In the genomic region with DNA sequence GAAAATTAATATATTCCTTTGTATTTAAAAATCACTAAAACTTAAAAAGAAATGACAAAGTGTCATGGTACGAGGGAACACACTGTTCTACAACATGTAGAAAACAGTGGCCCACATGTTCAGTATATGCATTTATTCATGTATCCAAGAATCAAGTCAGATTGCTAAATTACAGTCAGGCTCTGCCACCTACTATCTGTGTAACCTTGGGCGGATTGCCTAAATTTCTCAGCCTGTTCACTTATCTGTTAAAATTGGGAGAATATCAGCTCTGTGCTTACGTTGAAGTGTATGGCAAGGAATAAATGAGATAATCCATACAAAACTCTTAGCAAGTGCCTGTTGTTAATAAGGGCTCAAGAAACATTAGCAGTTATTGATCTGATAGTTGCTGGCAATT, we compare ENCODE assay signal across 36 cellular contexts.
"Had no signal": no experiment of that assay in that cellular context is flagged by ENCODE, and none has a peak within 500 bp of the region (broad histone marks: within the 10 kb centered on the region; RNA-seq: fewer than 3 reads in every experiment).

No MANE protein-coding gene starts in this region.

- H3K27ac Mint-ChIP-seq: activated B cell treated with CpG ODN at 0.5 μM for 24 hours; activated CD4-positive, alpha-beta memory T cell treated with anti-CD3 and anti-CD28 coated beads for 36 hours; activated CD4-positive, alpha-beta T cell treated with anti-CD3 and anti-CD28 coated beads, Interleukin-2, amount 10 ng/mL, durations not matched to agents 24 days and 14 days; activated CD8-positive, alpha-beta T cell treated with anti-CD3 and anti-CD28 coated beads for 36 hours; activated naive CD4-positive, alpha-beta T cell treated with anti-CD3 and anti-CD28 coated beads for 36 hours; activated naive CD8-positive, alpha-beta T cell treated with anti-CD3 and anti-CD28 coated beads for 36 hours; activated T-cell treated with anti-CD3 and anti-CD28 coated beads, Interleukin-2, amount 50 U/mL, for 72 hours; activated T-helper 1 cell treated with anti-CD3 and anti-CD28 coated beads, Interleukin-12 subunit alpha, Interleukin-12 subunit beta, Interleukin-2, Interleukin-4 antibody, amounts not matched to agents 30 ng/mL and 10 ng/mL and 1 ng/mL, durations not matched to agents 14 hours and 24 hours and 36 hours; activated T-helper 17 cell treated with anti-CD3 and anti-CD28 coated beads, Interleukin-2, amount 50 U/mL, for 72 hours; T-helper 1 cell treated with Interleukin-12 subunit alpha and Interleukin-12 subunit beta and Interleukin-4 antibody, amounts not matched to agents 30 μg/mL and 1 μg/mL, for 36 hours; T-helper 2 cell treated with Interferon-gamma antibody and Interleukin-4, amounts not matched to agents 5 μg/mL and 100 μg/mL, for 36 hours had no signal

- ATAC-seq: activated CD8-positive, alpha-beta T cell treated with anti-CD3 and anti-CD28 coated beads for 36 hours; activated naive CD4-positive, alpha-beta T cell treated with anti-CD3 and anti-CD28 coated beads, Interleukin-2, amount 50 U/mL, for 72 hours; activated T-cell treated with anti-CD3 and anti-CD28 coated beads, Interleukin-2, amount 50 U/mL, for 4 hours; activated T-cell treated with anti-CD3 and anti-CD28 coated beads, Interleukin-2, amount 50 U/mL, for 72 hours; activated T-helper 17 cell treated with anti-CD3 and anti-CD28 coated beads, Interleukin-2, amount 50 U/mL, for 72 hours; body of pancreas had no signal

- H3K27me3 ChIP-seq: adrenal gland, body of pancreas, brain microvascular endothelial cell, breast epithelium had no signal

- H3K27ac ChIP-seq: adrenal gland, body of pancreas, brain microvascular endothelial cell, breast epithelium, VCaP had no signal

- H3K4me1 Mint-ChIP-seq: activated T-helper 17 cell treated with anti-CD3 and anti-CD28 coated beads, Interleukin-2, amount 50 U/mL, for 72 hours had no signal

- H3K27me3 Mint-ChIP-seq: activated B cell treated with CpG ODN at 0.5 μM for 24 hours; activated CD4-positive, alpha-beta memory T cell treated with anti-CD3 and anti-CD28 coated beads for 36 hours had no signal

- H3K9me3 Mint-ChIP-seq: activated B cell treated with CpG ODN at 0.5 μM for 24 hours; activated CD4-positive, alpha-beta memory T cell treated with anti-CD3 and anti-CD28 coated beads for 36 hours; activated CD4-positive, alpha-beta T cell treated with anti-CD3 and anti-CD28 coated beads, Interleukin-2, amount 10 ng/mL, durations not matched to agents 24 days and 14 days; activated CD8-positive, alpha-beta T cell treated with anti-CD3 and anti-CD28 coated beads for 36 hours; activated naive CD4-positive, alpha-beta T cell treated with anti-CD3 and anti-CD28 coated beads for 36 hours; activated naive CD4-positive, alpha-beta T cell treated with anti-CD3 and anti-CD28 coated beads, Interleukin-2, amount 50 U/mL, for 72 hours; activated naive CD8-positive, alpha-beta T cell treated with anti-CD3 and anti-CD28 coated beads for 36 hours; activated T-cell treated with anti-CD3 and anti-CD28 coated beads, Interleukin-2, amount 50 U/mL, for 4 hours; activated T-cell treated with anti-CD3 and anti-CD28 coated beads, Interleukin-2, amount 50 U/mL, for 72 hours; activated T-helper 1 cell treated with anti-CD3 and anti-CD28 coated beads, Interleukin-12 subunit alpha, Interleukin-12 subunit beta, Interleukin-2, Interleukin-4 antibody, amounts not matched to agents 30 ng/mL and 10 ng/mL and 1 ng/mL, durations not matched to agents 14 hours and 24 hours and 36 hours; activated T-helper 17 cell treated with anti-CD3 and anti-CD28 coated beads, Interleukin-2, amount 50 U/mL, for 72 hours; central memory CD8-positive, alpha-beta T cell; T-helper 1 cell treated with Interleukin-12 subunit alpha and Interleukin-12 subunit beta and Interleukin-4 antibody, amounts not matched to agents 30 μg/mL and 1 μg/mL, for 36 hours; T-helper 2 cell treated with Interferon-gamma antibody and Interleukin-4, amounts not matched to agents 5 μg/mL and 100 μg/mL, for 36 hours had no signal

- H3K4me3 Mint-ChIP-seq: activated B cell treated with CpG ODN at 0.5 μM for 24 hours; activated CD4-positive, alpha-beta memory T cell treated with anti-CD3 and anti-CD28 coated beads for 36 hours; activated CD4-positive, alpha-beta T cell treated with anti-CD3 and anti-CD28 coated beads, Interleukin-2, amount 10 ng/mL, durations not matched to agents 24 days and 14 days; activated CD8-positive, alpha-beta T cell treated with anti-CD3 and anti-CD28 coated beads for 36 hours; activated naive CD4-positive, alpha-beta T cell treated with anti-CD3 and anti-CD28 coated beads for 36 hours; activated naive CD8-positive, alpha-beta T cell treated with anti-CD3 and anti-CD28 coated beads for 36 hours; activated T-cell treated with anti-CD3 and anti-CD28 coated beads, Interleukin-2, amount 50 U/mL, for 4 hours; activated T-cell treated with anti-CD3 and anti-CD28 coated beads, Interleukin-2, amount 50 U/mL, for 72 hours; activated T-helper 1 cell treated with anti-CD3 and anti-CD28 coated beads, Interleukin-12 subunit alpha, Interleukin-12 subunit beta, Interleukin-2, Interleukin-4 antibody, amounts not matched to agents 30 ng/mL and 10 ng/mL and 1 ng/mL, durations not matched to agents 14 hours and 24 hours and 36 hours; activated T-helper 17 cell treated with anti-CD3 and anti-CD28 coated beads, Interleukin-2, amount 50 U/mL, for 72 hours; central memory CD8-positive, alpha-beta T cell; T-helper 1 cell treated with Interleukin-12 subunit alpha and Interleukin-12 subunit beta and Interleukin-4 antibody, amounts not matched to agents 30 μg/mL and 1 μg/mL, for 36 hours; T-helper 2 cell treated with Interferon-gamma antibody and Interleukin-4, amounts not matched to agents 5 μg/mL and 100 μg/mL, for 36 hours had no signal

- H3K36me3 ChIP-seq: adrenal gland, breast epithelium had no signal

- H3K4me1 ChIP-seq: breast epithelium had no signal

- H3K4me3 ChIP-seq: adrenal gland, body of pancreas, breast epithelium had no signal

- DNase-seq: activated B cell treated with CpG ODN at 0.5 μM for 24 hours; activated CD4-positive, alpha-beta memory T cell treated with anti-CD3 and anti-CD28 coated beads for 36 hours; activated CD4-positive, alpha-beta T cell treated with anti-CD3 and anti-CD28 coated beads for 4 hours; activated CD4-positive, alpha-beta T cell treated with anti-CD3 and anti-CD28 coated beads, Interleukin-2, amount 10 ng/mL, durations not matched to agents 24 days and 14 days; activated CD4-positive, alpha-beta T cell treated with anti-CD3 and anti-CD28 coated beads, Interleukin-2, amount 50 U/mL, for 1 hour; activated CD4-positive, alpha-beta T cell treated with anti-CD3 and anti-CD28 coated beads, Interleukin-2, amount 50 U/mL, for 4 hours; activated CD4-positive, CD25-positive, alpha-beta regulatory T cell treated with anti-CD3 and anti-CD28 coated beads, Interleukin-2, amount 50 U/mL, for 72 hours; activated CD8-positive, alpha-beta memory T cell treated with anti-CD3 and anti-CD28 coated beads, Interleukin-2, amount 50 U/mL, for 4 hours; activated CD8-positive, alpha-beta T cell treated with anti-CD3 and anti-CD28 coated beads for 36 hours; activated effector memory CD4-positive, alpha-beta T cell treated with anti-CD3 and anti-CD28 coated beads, Interleukin-2, amount 50 U/mL, for 16 hours; activated gamma-delta T cell treated with Interleukin-2 at 50 U/mL for 16 hours; activated naive CD4-positive, alpha-beta T cell; activated naive CD4-positive, alpha-beta T cell treated with anti-CD3 and anti-CD28 coated beads for 36 hours; activated naive CD4-positive, alpha-beta T cell treated with anti-CD3 and anti-CD28 coated beads, Interleukin-2, amount 50 U/mL, for 16 hours; activated naive CD8-positive, alpha-beta T cell treated with anti-CD3 and anti-CD28 coated beads for 36 hours; activated T-cell treated with anti-CD3 and anti-CD28 coated beads for 4 hours; activated T-cell treated with anti-CD3 and anti-CD28 coated beads, Interleukin-2, amount 50 U/mL, for 1 hour; activated T-cell treated with anti-CD3 and anti-CD28 coated beads, Interleukin-2, amount 50 U/mL, for 4 hours; activated T-cell treated with anti-CD3 and anti-CD28 coated beads, Interleukin-2, amount 50 U/mL, for 72 hours; amniotic stem cell; aorta; body of pancreas; brain microvascular endothelial cell; cerebellar nuclear complex; T-helper 1 cell; T-helper 2 cell; T-helper 9 cell had no signal
